ENCODE assay signal across 27 cellular contexts in the genomic region with DNA sequence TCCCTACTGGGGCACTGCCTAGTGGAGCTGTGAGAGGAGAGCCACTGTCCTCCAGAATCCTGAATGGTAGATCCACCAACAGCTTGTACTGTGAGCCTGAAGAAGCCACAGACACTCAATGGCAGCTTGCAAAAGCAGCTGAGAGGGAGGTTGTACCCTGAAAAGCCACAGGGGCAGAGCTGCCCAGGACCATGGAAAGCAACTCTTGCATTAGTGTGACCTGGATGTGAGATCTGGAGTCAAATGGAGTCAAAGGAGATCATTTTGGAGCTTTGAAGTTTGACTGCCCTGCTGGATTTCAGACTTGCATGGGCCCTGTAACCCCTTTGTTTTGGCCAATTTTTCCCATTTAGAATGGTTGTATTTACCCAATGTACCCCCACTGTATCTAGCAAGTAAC.
"Had no signal": no experiment of that assay in that cellular context is flagged by ENCODE, and none has a peak within 500 bp of the region (broad histone marks: within the 10 kb centered on the region; RNA-seq: fewer than 3 reads in every experiment).

No MANE protein-coding gene starts in this region.

- ATAC-seq: stimulated activated effector memory CD8-positive, alpha-beta T cell treated with anti-CD3 and anti-CD28 coated beads, Interleukin-12 subunit alpha, Interleukin-12 subunit beta, amount 100 ng/mL, for 72 hours; stimulated activated memory B cell treated with anti-CD40 and anti-IgM and Interleukin-4, amounts not matched to agents 10 μg/mL and 1 μg/mL and 100 μg/mL, for 72 hours; stimulated activated naive B cell treated with anti-CD40 and anti-IgM and Interleukin-4, amounts not matched to agents 10 μg/mL and 1 μg/mL and 100 μg/mL, for 72 hours; stimulated activated naive CD8-positive, alpha-beta T cell treated with anti-CD3 and anti-CD28 coated beads, Interleukin-15, amount 100 ng/mL, for 72 hours; stimulated activated naive CD8-positive, alpha-beta T cell treated with anti-CD3 and anti-CD28 coated beads, Interleukin-15, Interleukin-2, amounts not matched to agents 100 U/mL and 50 U/mL, for 24 hours; upper lobe of right lung had no signal

- H3K4me3 ChIP-seq: stomach, suprapubic skin, testis, thoracic aorta, thyroid gland, tibial artery, tibial nerve, transverse colon, upper lobe of left lung, upper lobe of right lung, uterus, vagina had no signal

- H3K9me3 ChIP-seq: suprapubic skin, testis, thoracic aorta, thyroid gland, transverse colon, upper lobe of right lung, uterus, vagina had no signal

- DNase-seq: stimulated activated CD4-positive, alpha-beta T cell treated with anti-CD3 and anti-CD28 coated beads, Interleukin-2, amount 100 ng/mL, for 48 hours; stimulated activated CD4-positive, alpha-beta T cell treated with anti-CD3 and anti-CD28 coated beads, Interleukin-4, amount 100 ng/mL, for 1 hour; stimulated activated CD4-positive, alpha-beta T cell treated with anti-CD3 and anti-CD28 coated beads, Interleukin-4, amount 100 ng/mL, for 24 hours; stimulated activated CD4-positive, alpha-beta T cell treated with anti-CD3 and anti-CD28 coated beads, Interleukin-4, amount 100 ng/mL, for 4 hours; stimulated activated CD8-positive, alpha-beta memory T cell treated with anti-CD3 and anti-CD28 coated beads, Interleukin-4, amount 100 ng/mL, for 48 hours; stimulated activated naive B cell treated with anti-CD40 and anti-IgM and Interleukin-4, amounts not matched to agents 10 μg/mL and 1 μg/mL and 100 μg/mL, for 72 hours; stimulated activated naive CD4-positive, alpha-beta T cell; stimulated activated naive CD4-positive, alpha-beta T cell treated with Interleukin-2 at 50 U/mL for 16 hours; stimulated activated naive CD8-positive, alpha-beta T cell treated with anti-CD3 and anti-CD28 coated beads, Interleukin-15, amount 100 ng/mL, for 72 hours; stimulated activated naive CD8-positive, alpha-beta T cell treated with anti-CD3 and anti-CD28 coated beads, Interleukin-15, Interleukin-2, amounts not matched to agents 100 U/mL and 50 U/mL, for 24 hours; stomach; substantia nigra; testis; thyroid gland; tibial artery; transverse colon; trophoblast cell; upper lobe of left lung; upper lobe of right lung; uterus had no signal

- H3K27me3 ChIP-seq: stomach, suprapubic skin, testis, thyroid gland, tibial artery, tibial nerve, transverse colon, upper lobe of left lung, upper lobe of right lung, uterus, vagina had no signal

- H3K4me1 ChIP-seq: stomach, suprapubic skin, testis, thyroid gland, tibial artery, tibial nerve, transverse colon, upper lobe of left lung, upper lobe of right lung, uterus, vagina had no signal

- H3K36me3 ChIP-seq: stomach, suprapubic skin, thoracic aorta, thyroid gland, tibial artery, tibial nerve, transverse colon, upper lobe of left lung, upper lobe of right lung, uterus, vagina had no signal

- FAIRE-seq: urothelium cell line had no signal

- H3K27ac ChIP-seq: stomach, suprapubic skin, testis, thoracic aorta, thyroid gland, tibial artery, tibial nerve, transverse colon, upper lobe of left lung, upper lobe of right lung, uterus, vagina had no signal
